ENCODE assay signal across 14 cellular contexts in the genomic region with DNA sequence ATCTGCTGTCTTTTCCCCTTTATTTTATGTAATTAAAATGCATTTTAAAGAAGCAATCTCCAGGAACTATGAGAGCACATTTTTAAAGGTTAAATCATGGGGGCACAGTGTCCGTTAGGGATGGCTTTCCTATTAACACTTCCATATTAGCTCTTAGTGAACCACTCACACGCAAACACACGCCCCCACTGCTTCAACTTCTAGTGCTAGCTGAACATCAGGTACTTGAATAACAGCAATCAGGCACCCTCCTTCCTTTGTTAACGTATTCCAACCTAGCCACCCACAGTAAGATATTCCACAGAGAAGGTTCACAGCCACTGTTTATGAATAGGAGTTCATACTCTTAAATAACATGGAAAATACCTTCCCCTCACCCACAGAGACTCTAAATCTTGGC. TPM values are rescaled to one million over a fixed set of nuclear protein-coding genes. Genes with fewer than 3 reads are reported as not detected.
DNase-seq lines count a peak whose midpoint lies in the region; ATAC-seq, FAIRE-seq and TF ChIP-seq lines count a peak whose summit lies in the region.
"Had no signal": no experiment of that assay in that cellular context is flagged by ENCODE, and none has a peak within 500 bp of the region (broad histone marks: within the 10 kb centered on the region; RNA-seq: fewer than 3 reads in every experiment).

No MANE protein-coding gene starts in this region.

- peaks cover 51% of the 10 kb centered on the region for H3K4me1 ChIP-seq in DOHH2 (ENCODE audit: control insufficient read depth, low read length)
- peaks cover 35% of the 10 kb centered on the region for H3K4me1 ChIP-seq in Loucy (ENCODE audit: insufficient read depth, low read length, poor library complexity, severe bottlenecking)
- H3K4me1 ChIP-seq in small intestine (ENCODE audit: control insufficient read depth in 2 of 2, insufficient read depth in 1 of 2, low read depth in 1 of 2, low read length in 1 of 2), result no peaks in the 10 kb centered on the region
- H3K4me1 ChIP-seq in upper lobe of right lung, result no peaks in the 10 kb centered on the region
- H3K4me1 ChIP-seq in gastroesophageal sphincter, result no peaks in the 10 kb centered on the region
- H3K4me1 ChIP-seq: Caco-2, uterus had no signal

- H3K27me3 ChIP-seq in DOHH2 (ENCODE audit: control insufficient read depth, low read length) (no peaks in the 10 kb centered on the region), Loucy (ENCODE audit: insufficient read depth, low read length, poor library complexity, severe bottlenecking) (no peaks in the 10 kb centered on the region), small intestine (ENCODE audit: control insufficient read depth in 2 of 2, insufficient read depth in 2 of 2, low read length in 2 of 2) (no peaks in the 10 kb centered on the region), upper lobe of right lung (no peaks in the 10 kb centered on the region), gastroesophageal sphincter (peaks cover 8% of the 10 kb centered on the region)
- H3K27me3 ChIP-seq: uterus had no signal

- intact Hi-C loops in head of caudate nucleus (cut with DNase I), result no loop called here
- intact Hi-C loops in upper lobe of right lung (cut with DNase I), result no loop called here

- TF ChIP-seq CTCF in DOHH2 (IDR thresholded peaks at IDR 0.05; ENCODE audit: low read depth, low read length, poor library complexity, severe bottlenecking) (no peak), Loucy (conservative IDR thresholded peaks at IDR 0.05; ENCODE audit: low read length) (no peak), upper lobe of right lung (IDR thresholded peaks at IDR 0.05) (no peak), gastroesophageal sphincter (IDR thresholded peaks at IDR 0.05) (no peak)

- H3K4me3 ChIP-seq in DOHH2 (ENCODE audit: low read length) (peak overlapping the region; percentile 56), Loucy (ENCODE audit: low read length, poor library complexity, severe bottlenecking) (peak overlapping the region; percentile 59), small intestine (ENCODE audit: low read depth in 1 of 2, low read length in 2 of 2) (no peak overlapping the region), upper lobe of right lung (no peak overlapping the region), gastroesophageal sphincter (no peak overlapping the region)
- H3K4me3 ChIP-seq: uterus had no signal

- H3K9me3 ChIP-seq in DOHH2 (ENCODE audit: control insufficient read depth, insufficient read depth, low read length) (no peaks in the 10 kb centered on the region), Loucy (ENCODE audit: insufficient read depth, low read depth, low read length) (no peaks in the 10 kb centered on the region), small intestine (ENCODE audit: control insufficient read depth, low read depth) (no peaks in the 10 kb centered on the region), upper lobe of right lung (no peaks in the 10 kb centered on the region), gastroesophageal sphincter (no peaks in the 10 kb centered on the region)
- H3K9me3 ChIP-seq: Caco-2, uterus had no signal

- H3F3A ChIP-seq in DOHH2 (ENCODE audit: control insufficient read depth, insufficient read depth), result no peaks in the 10 kb centered on the region
- 0 out of 2 replicates have a peak, but pooled peaks cover 3% of the 10 kb centered on the region for H3F3A ChIP-seq in Loucy (ENCODE audit: low read depth)

- H3K27ac ChIP-seq in DOHH2 (ENCODE audit: low read depth, low read length), result peak overlapping the region; percentile 47
- no peak overlapping the region for H3K27ac ChIP-seq in small intestine (ENCODE audit: low read depth in 1 of 2, low read length in 1 of 2)
- H3K27ac ChIP-seq in upper lobe of right lung, result no peak overlapping the region
- H3K27ac ChIP-seq in gastroesophageal sphincter, result no peak overlapping the region
- H3K27ac ChIP-seq: uterus had no signal

- H3K4me2 ChIP-seq in DOHH2 (ENCODE audit: low read length) (peak overlapping the region; percentile 65), Loucy (ENCODE audit: low read depth, low read length, poor library complexity, severe bottlenecking) (peak overlapping the region; percentile 81)

- peak overlapping the region; percentile 36 for H3K9ac ChIP-seq in Loucy (ENCODE audit: low read depth, low read length, poor library complexity, severe bottlenecking)

- H2AFZ ChIP-seq in Loucy (ENCODE audit: low read length), result peak overlapping the region; percentile 55

- H3K36me3 ChIP-seq in DOHH2 (ENCODE audit: control insufficient read depth, low read length) (no peaks in the 10 kb centered on the region), Loucy (ENCODE audit: insufficient read depth, low read length) (no peaks in the 10 kb centered on the region), small intestine (ENCODE audit: control insufficient read depth in 2 of 2, insufficient read depth in 2 of 2, low read length in 2 of 2) (no peaks in the 10 kb centered on the region), upper lobe of right lung (no peaks in the 10 kb centered on the region), gastroesophageal sphincter (no peaks in the 10 kb centered on the region)
- H3K36me3 ChIP-seq: uterus had no signal

- H4K20me1 ChIP-seq in DOHH2 (ENCODE audit: control insufficient read depth, insufficient read depth, low read depth, low read length) (no peaks in the 10 kb centered on the region), Loucy (ENCODE audit: insufficient read depth, low read length, poor library complexity, severe bottlenecking) (no peaks in the 10 kb centered on the region)

- H3K9me2 ChIP-seq in DOHH2 (replicated peaks; ENCODE audit: control insufficient read depth, low read length), result no peaks in the 10 kb centered on the region
- no peaks in the 10 kb centered on the region for H3K9me2 ChIP-seq in Loucy (replicated peaks; ENCODE audit: low read depth, low read length)

- WGBS in small intestine, 3 donors, result 33 to 54% (median 38%) methylated on average over 4 of the region's 4 CpGs
- 32 to 58% methylated on average over 2 to 4 of the region's 4 CpGs for WGBS in gastroesophageal sphincter (ENCODE audit: low coverage in 1 of 2), 2 donors

- no peaks in the 10 kb centered on the region for H3K79me2 ChIP-seq in DOHH2 (ENCODE audit: control insufficient read depth, low read length)
- H3K79me2 ChIP-seq in Loucy (ENCODE audit: insufficient read depth, low read length), result no peaks in the 10 kb centered on the region

- no peak for TF ChIP-seq EP300 in gastroesophageal sphincter (IDR thresholded peaks at IDR 0.05)

- ATAC-seq in GM21515 (IDR thresholded peaks at IDR 0.05; ENCODE audit: unreplicated experiment) (peak; percentile 21), upper lobe of right lung (no peak), gastroesophageal sphincter (no peak)

- peak in 27 of 42 donors; percentile 7 to 83 (median 44) for DNase-seq in head of caudate nucleus
- no peak for DNase-seq in NCI-H774 (lab: John Stamatoyannopoulos, UW)
- no peak for DNase-seq in small intestine
- no peak for DNase-seq in upper lobe of right lung
- DNase-seq: Caco-2, NCI-H2171, uterus had no signal

- no peak for TF ChIP-seq POLR2A in gastroesophageal sphincter (IDR thresholded peaks at IDR 0.05)

- no peak for FAIRE-seq in small intestine (lab: Jason Lieb, UNC)

RNA-seq across cellular contexts. Expression of gene TMEM255A, which starts 9.3 kb away (rescaled TPM):
- polyA plus RNA-seq in small intestine, result 1 to 10 TPM in 1 of 3 donors, under 1 TPM in 1, not detected in 1; 0.27 to 1.7 TPM
- total RNA-seq in upper lobe of right lung (1.5 TPM), gastroesophageal sphincter (1 to 10 TPM in 3 of 4 donors, under 1 TPM in 1; 0.16 to 8.9 (median 4.1) TPM)
- total RNA-seq: activated naive CD4-positive, alpha-beta T cell treated with anti-CD3 and anti-CD28 coated beads for 36 hours; myocyte had no signal

RNA-seq across cellular contexts. Expression of gene ZBTB33, which starts 51.3 kb away (rescaled TPM):
- 1 to 10 TPM; 3.8 to 5.8 (median 4.3) TPM for polyA plus RNA-seq in small intestine
- 15.3 TPM for total RNA-seq in upper lobe of right lung
- total RNA-seq in gastroesophageal sphincter, result 10 to 100 TPM in 2 of 4 donors, 1 to 10 TPM in 2; 8.1 to 14.5 (median 10.0) TPM

RNA-seq across cellular contexts. Expression of gene ATP1B4, which starts 59.9 kb away (rescaled TPM):
- polyA plus RNA-seq in small intestine, result not detected
- total RNA-seq in upper lobe of right lung, result not detected
- total RNA-seq in gastroesophageal sphincter, result not detected
- total RNA-seq: activated naive CD4-positive, alpha-beta T cell treated with anti-CD3 and anti-CD28 coated beads for 36 hours; Caco-2; SK-MEL-5; uterus had no signal

Comparison
In these comparisons a context has a peak if more than half of its experiments do, and no peak if none do; other contexts are left out.
1. H3K4me3 ChIP-seq: peak in DOHH2 (single experiment) and Loucy (single experiment); none in small intestine (0 of 2), upper lobe of right lung (single experiment) and gastroesophageal sphincter (0 of 2).
2. DNase-seq: peak in head of caudate nucleus (27 of 42); none in NCI-H774 (single experiment), small intestine (single experiment) and upper lobe of right lung (single experiment).